ENCODE assay signal across 8 cellular contexts in the genomic region with DNA sequence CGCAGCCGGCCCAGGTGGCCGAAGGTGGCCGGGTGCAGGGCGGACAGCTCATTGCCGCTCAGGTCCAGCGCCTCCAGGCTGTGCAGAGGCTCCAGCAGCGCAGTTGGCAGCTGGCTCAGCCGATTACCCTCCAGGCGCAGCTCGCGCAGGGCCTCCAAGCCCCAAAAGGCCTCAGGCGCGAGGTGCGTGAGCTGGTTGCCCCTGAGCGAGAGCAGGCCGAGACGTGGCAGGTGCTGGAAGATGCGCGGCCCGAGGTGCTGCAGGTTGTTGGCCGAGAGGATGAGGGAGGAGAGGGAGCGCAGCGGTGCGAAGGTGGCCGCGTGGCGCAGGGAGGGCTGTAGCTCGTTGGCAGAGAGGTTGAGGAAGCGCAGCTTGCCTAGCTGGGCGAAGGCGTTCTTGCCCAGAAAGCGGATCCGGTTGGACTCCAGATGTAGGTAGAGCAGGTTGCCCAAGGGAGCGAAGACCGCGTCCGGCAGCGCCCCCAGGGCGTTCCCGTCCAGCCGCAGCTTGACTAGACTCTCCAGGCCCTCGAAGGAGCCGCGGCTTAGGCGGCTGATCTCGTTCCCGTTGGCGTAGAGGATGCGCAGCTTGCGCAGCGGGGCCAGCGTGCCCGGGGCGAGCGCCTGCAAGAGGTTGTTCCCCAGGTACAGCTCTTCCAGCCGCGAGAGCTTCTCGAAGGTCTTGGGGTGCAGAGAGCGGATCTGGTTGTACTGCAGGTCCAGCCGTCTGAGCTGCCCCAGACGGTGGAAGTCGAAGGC. TPM values are rescaled to one million over a fixed set of nuclear protein-coding genes. Genes with fewer than 3 reads are reported as not detected.
DNase-seq lines count a peak whose midpoint lies in the region; ATAC-seq and TF ChIP-seq lines count a peak whose summit lies in the region.

No MANE protein-coding gene starts in this region.

- H3K79me2 ChIP-seq in mammary epithelial cell (ENCODE audit: insufficient read depth, low read length) (no peaks in the 10 kb centered on the region), MM.1S (ENCODE audit: low read length) (no peaks in the 10 kb centered on the region)

- peak overlapping the region in 3 of 11 experiments; percentile 46 to 62 (median 46); a peak in 1 of 22 replicates for H3K9ac ChIP-seq in BLaER1 treated with 17β-estradiol and CSF1 and Interleukin-3, amounts not matched to agents 10 nM and 100 nM
- no peak overlapping the region for H3K9ac ChIP-seq in mammary epithelial cell (ENCODE audit: insufficient read depth, low read length)
- H3K9ac ChIP-seq in stomach smooth muscle (ENCODE audit: low read length in 2 of 2): no peak overlapping the region
- no peak overlapping the region for H3K9ac ChIP-seq in MM.1S (ENCODE audit: low read length)

- H3K9me3 ChIP-seq in BLaER1 treated with 17β-estradiol and CSF1 and Interleukin-3, amounts not matched to agents 10 nM and 100 nM (replicated peaks in 1 of 11): peaks cover 25 to 44% (median 39%) of the 10 kb centered on the region in 11 experiments
- H3K9me3 ChIP-seq in mammary epithelial cell (replicated peaks; ENCODE audit: insufficient read depth, low read length) (peaks cover 2% of the 10 kb centered on the region), stomach smooth muscle (ENCODE audit: control insufficient read depth in 2 of 2, low read length in 2 of 2) (no peaks in the 10 kb centered on the region), MM.1S (replicated peaks; ENCODE audit: insufficient read depth, low read length) (no peaks in the 10 kb centered on the region)

- BruUV-seq in mammary epithelial cell (replicated peaks; lab: Mats Ljungman, UMichigan): no TSS peak

- peak overlapping the region; percentile 64 for H2AFZ ChIP-seq in mammary epithelial cell (ENCODE audit: low read depth, low read length)
- no peak overlapping the region for H2AFZ ChIP-seq in MM.1S (ENCODE audit: low read length)

- in situ Hi-C loops in mammary epithelial cell (cut with MboI; ENCODE audit: low sequenced_read_pairs in 2 of 2): loop anchor here in 1 of 2 donors (5.0 kb wide), 1 partner anchor 150 kb away; no protein-coding TSS in a partner anchor

- H3K4me3 ChIP-seq in BLaER1 treated with 17β-estradiol and CSF1 and Interleukin-3, amounts not matched to agents 10 nM and 100 nM: peak overlapping the region; percentile 29 to 64 (median 53); a peak in 19 of 20 replicates
- H3K4me3 ChIP-seq in mammary epithelial cell (replicated peaks in 1 of 3; ENCODE audit: insufficient read depth in 1 of 3, low read depth in 2 of 3, low read length in 3 of 3) (peak overlapping the region in 2 of 3 experiments; percentile 38 to 47), stomach smooth muscle (ENCODE audit: low read length in 2 of 2) (peak overlapping the region; percentile 59 to 75), MM.1S (ENCODE audit: low read length) (no peak overlapping the region)

- DNase-seq in NCI-H1092 treated with DMSO at 0.1 percent for 48 hours (lab: John Stamatoyannopoulos, UW): peak; percentile 89
- no peak for DNase-seq in mammary epithelial cell
- DNase-seq in NK-92 treated with Interleukin-12 subunit alpha and Interleukin-12 subunit beta, amount 100 ng/mL, for 24 hours (lab: John Stamatoyannopoulos, UW): no peak
- no peak for DNase-seq in MM.1S

- H3K4me1 ChIP-seq in BLaER1 treated with 17β-estradiol and CSF1 and Interleukin-3, amounts not matched to agents 10 nM and 100 nM: peaks cover 32 to 69% (median 61%) of the 10 kb centered on the region in 10 experiments
- H3K4me1 ChIP-seq in mammary epithelial cell (ENCODE audit: insufficient read depth, low read length): peaks cover 23% of the 10 kb centered on the region
- H3K4me1 ChIP-seq in stomach smooth muscle (ENCODE audit: control insufficient read depth, insufficient read depth, low read length): peaks cover 40% of the 10 kb centered on the region
- H3K4me1 ChIP-seq in MM.1S (ENCODE audit: low read length): peaks cover 21% of the 10 kb centered on the region

- CTCF ChIA-PET in mammary epithelial cell (lab: Charles Lee; ENCODE audit: low non-redundant PET): interaction anchor here (0.7 to 1.5 kb wide), 4 partner anchors 30 to 308 kb away, joined by 3 to 9 read pairs (median 6); no protein-coding TSS in a partner anchor

- peak overlapping the region; percentile 78 to 94 (median 83) for H3K4me2 ChIP-seq in BLaER1 treated with 17β-estradiol and CSF1 and Interleukin-3, amounts not matched to agents 10 nM and 100 nM
- H3K4me2 ChIP-seq in mammary epithelial cell (ENCODE audit: insufficient read depth, low read depth, low read length) (peak overlapping the region; percentile 78), MM.1S (ENCODE audit: low read depth, low read length) (no peak overlapping the region)

- no peaks in the 10 kb centered on the region for H3K9me2 ChIP-seq in MM.1S (replicated peaks; ENCODE audit: insufficient read depth, low read length)

- no peaks in the 10 kb centered on the region for H3K36me3 ChIP-seq in BLaER1 treated with 17β-estradiol and CSF1 and Interleukin-3, amounts not matched to agents 10 nM and 100 nM
- H3K36me3 ChIP-seq in mammary epithelial cell (ENCODE audit: insufficient read depth, low read length) (no peaks in the 10 kb centered on the region), stomach smooth muscle (ENCODE audit: control insufficient read depth in 2 of 2, insufficient read depth in 2 of 2, low read length in 2 of 2) (no peaks in the 10 kb centered on the region), MM.1S (replicated peaks; ENCODE audit: insufficient read depth, low read length) (no peaks in the 10 kb centered on the region)

- no peak for ATAC-seq in GM19452 (IDR thresholded peaks at IDR 0.05; ENCODE audit: unreplicated experiment)

- intact Hi-C loops in mammary epithelial cell (cut with micrococcal nuclease): no loop called here

- H3K27me3 ChIP-seq in BLaER1 treated with 17β-estradiol and CSF1 and Interleukin-3, amounts not matched to agents 10 nM and 100 nM: peaks cover 29 to 78% (median 40%) of the 10 kb centered on the region in 11 experiments
- H3K27me3 ChIP-seq in mammary epithelial cell (ENCODE audit: insufficient read depth, low read length) (peaks cover 35% of the 10 kb centered on the region), layer of hippocampus (ENCODE audit: control insufficient read depth, insufficient read depth, low read length) (peaks cover 14% of the 10 kb centered on the region), stomach smooth muscle (ENCODE audit: control insufficient read depth in 1 of 2, insufficient read depth in 2 of 2, low read length in 2 of 2) (peaks cover 23 to 35% of the 10 kb centered on the region in 2 donors), MM.1S (replicated peaks; ENCODE audit: insufficient read depth, low read length) (no peaks in the 10 kb centered on the region)

- 14% methylated on average over 23 of the region's 63 CpGs for WGBS in mammary epithelial cell (ENCODE audit: low coverage, missing lambda C conversion rate)

- TF ChIP-seq CTCF in mammary epithelial cell (conservative IDR thresholded peaks at IDR 0.05 in 1 of 2, IDR thresholded peaks at IDR 0.05 in 1 of 2; ENCODE audit: extremely low read depth in 1 of 2, insufficient read depth in 1 of 2, low read depth in 1 of 2, low read length in 2 of 2): no peak
- TF ChIP-seq CTCF in MM.1S (IDR thresholded peaks at IDR 0.05; ENCODE audit: low read length): no peak

- peaks cover 12% of the 10 kb centered on the region; the same call in 1 of the 2 replicates for H3F3A ChIP-seq in MM.1S (ENCODE audit: insufficient read depth, low read length)

- H4K20me1 ChIP-seq in BLaER1 treated with 17β-estradiol and CSF1 and Interleukin-3, amounts not matched to agents 10 nM and 100 nM: peaks cover 0 to 15% (median 0%) of the 10 kb centered on the region in 11 experiments; a peak in 2 of 22 replicates
- H4K20me1 ChIP-seq in mammary epithelial cell (ENCODE audit: insufficient read depth, low read length) (peaks cover 2% of the 10 kb centered on the region), MM.1S (ENCODE audit: insufficient read depth, low read length) (no peaks in the 10 kb centered on the region)

- H3K27ac ChIP-seq in BLaER1 treated with 17β-estradiol and CSF1 and Interleukin-3, amounts not matched to agents 10 nM and 100 nM: peak overlapping the region in 3 of 11 experiments; percentile 2 to 74 (median 66); a peak in 3 of 22 replicates
- H3K27ac ChIP-seq in mammary epithelial cell (ENCODE audit: insufficient read depth, low read depth, low read length): no peak overlapping the region
- peak overlapping the region; percentile 4 for H3K27ac ChIP-seq in layer of hippocampus (ENCODE audit: low read depth, low read length)
- no peak overlapping the region for H3K27ac ChIP-seq in stomach smooth muscle (ENCODE audit: low read length)
- no peak overlapping the region for H3K27ac ChIP-seq in MM.1S (ENCODE audit: low read length)

- dilution Hi-C loops in mammary epithelial cell (cut with HindIII; ENCODE audit: low sequenced_read_pairs): no loop called here

RNA-seq across cellular contexts. Expression of a gene that starts 0.9 kb away (rescaled TPM):
- 1 to 10 TPM in 1 of 2 donors, not detected in 1; 4.5 TPM for total RNA-seq in mammary epithelial cell
- 0.01 TPM for polyA plus RNA-seq in mammary epithelial cell
- 0.10 TPM for polyA minus RNA-seq in mammary epithelial cell
